Comparison of ENCODE assay signal across 8 cellular contexts in the genomic region with DNA sequence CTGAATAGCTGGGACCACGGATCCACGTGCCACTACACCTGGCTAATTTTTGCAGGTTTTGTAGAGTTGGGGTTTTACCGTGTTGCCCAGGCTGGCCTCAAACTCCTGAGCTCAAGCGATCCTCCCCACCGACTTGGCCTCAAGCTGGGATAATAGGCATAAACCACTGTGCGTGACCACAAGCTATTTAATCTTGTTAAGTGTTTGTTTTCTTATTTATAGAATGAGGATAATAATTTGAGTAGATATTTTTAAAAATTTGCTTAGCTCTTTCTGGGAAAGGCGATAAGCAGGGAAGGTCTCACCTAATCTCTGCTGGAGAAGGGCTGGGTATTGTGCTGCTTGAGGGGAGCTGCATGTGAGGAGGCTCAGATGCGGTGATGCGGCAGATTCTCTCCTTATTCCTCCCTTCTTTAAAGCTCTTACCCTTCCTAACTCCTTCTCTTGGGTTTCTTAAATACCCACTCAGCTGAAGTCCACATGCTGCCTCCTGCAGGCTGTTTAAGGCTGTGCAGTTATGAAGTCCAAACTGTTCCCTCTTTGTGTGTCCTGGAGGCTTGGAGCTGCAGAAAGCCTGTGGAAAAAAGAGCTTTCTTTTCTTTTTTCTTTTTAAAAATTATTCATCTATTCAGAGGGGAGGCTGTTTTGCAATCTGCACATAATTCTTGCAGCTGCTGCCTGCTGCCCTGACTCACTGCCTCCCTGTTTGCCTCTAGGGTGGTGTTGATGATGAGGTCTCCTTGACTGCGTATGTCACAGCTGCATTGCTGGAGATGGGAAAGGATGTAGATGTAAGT. TPM values are rescaled to one million over a fixed set of nuclear protein-coding genes. Genes with fewer than 3 reads are reported as not detected.
DNase-seq lines count a peak whose midpoint lies in the region; ATAC-seq and TF ChIP-seq lines count a peak whose summit lies in the region.

No MANE protein-coding gene starts in this region.

- H3K4me3 ChIP-seq in LNCaP clone FGC (ENCODE audit: low read depth, low read length) (no peak overlapping the region), esophagus squamous epithelium (no peak overlapping the region)

- H3K4me1 Mint-ChIP-seq in naive B cell, result no peaks in the 10 kb centered on the region

- H3K4me1 ChIP-seq in esophagus squamous epithelium, result no peaks in the 10 kb centered on the region

- TF ChIP-seq CTCF in LNCaP clone FGC (IDR thresholded peaks at IDR 0.05; ENCODE audit: control insufficient read depth, extremely low read depth, insufficient read depth) (peak; percentile 79), esophagus squamous epithelium (IDR thresholded peaks at IDR 0.05) (peak in 5 of 6 experiments; percentile 32 to 65 (median 54))

- TF ChIP-seq POLR2A in esophagus squamous epithelium (IDR thresholded peaks at IDR 0.05), result no peak

- H3K9me3 Mint-ChIP-seq in naive B cell, result no peaks in the 10 kb centered on the region

- peaks cover 0 to 89% (median 0%) of the 10 kb centered on the region in 3 donors for H3K36me3 ChIP-seq in esophagus squamous epithelium

- WGBS in esophagus squamous epithelium, 2 donors, result 68 to 69% methylated on average over 9 to 10 of the region's 10 CpGs

- peak overlapping the region in 1 of 6 donors; percentile 36 for H3K27ac Mint-ChIP-seq in naive B cell

- H3K27ac ChIP-seq in esophagus squamous epithelium, result no peak overlapping the region

- no peaks in the 10 kb centered on the region for H3K27me3 ChIP-seq in esophagus squamous epithelium

- peaks cover 0 to 4% (median 0%) of the 10 kb centered on the region in 3 donors for H3K27me3 Mint-ChIP-seq in naive B cell

- in situ Hi-C loops in G401 (cut with HindIII; ENCODE audit: low sequenced_read_pairs), result no loop called here

- ATAC-seq in naive B cell (ENCODE audit: low read depth in 2 of 2) (peak in 1 of 2 donors; percentile 45), GM21576 (IDR thresholded peaks at IDR 0.05; ENCODE audit: unreplicated experiment) (no peak), GM18909 (IDR thresholded peaks at IDR 0.05; ENCODE audit: poor library complexity, unreplicated experiment) (no peak)

- peak; percentile 49 for DNase-seq in G401 (ENCODE audit: low spot score)
- DNase-seq in LNCaP clone FGC (ENCODE audit: low read depth), result peak; percentile 36
- DNase-seq in activated CD4-positive, alpha-beta T cell treated with anti-CD3 and anti-CD28 coated beads for 48 hours, result peak; percentile 44
- DNase-seq in esophagus squamous epithelium (lab: John Stamatoyannopoulos, UW), result no peak
- peak; percentile 3 for DNase-seq in naive B cell
- DNase-seq in NCI-H1105 treated with DMSO at 0.1 percent for 48 hours (lab: John Stamatoyannopoulos, UW), result no peak

- intact Hi-C loops in esophagus squamous epithelium (cut with DNase I), result no loop called here

- H3K36me3 Mint-ChIP-seq in naive B cell, result no peaks in the 10 kb centered on the region

- no peaks in the 10 kb centered on the region for H3K9me3 ChIP-seq in esophagus squamous epithelium

- no peak overlapping the region for H3K4me3 Mint-ChIP-seq in naive B cell

RNA-seq across cellular contexts. Expression of gene A2ML1, which starts 37.9 kb away (rescaled TPM):
- not detected in 2 replicates for total RNA-seq in G401 (2014; rRNA removed; shearing (Covaris generic))
- 1,000 to 10,000 TPM in 1 of 4 donors, 100 to 1,000 TPM in 3; 419 to 1,497 (median 509) TPM for total RNA-seq in esophagus squamous epithelium
- polyA plus RNA-seq in naive B cell (ENCODE audit: low read depth in 6 of 6), result not detected

RNA-seq across cellular contexts. Expression of gene PHC1, which starts 53.9 kb away (rescaled TPM):
- total RNA-seq in G401 (2014; rRNA removed; shearing (Covaris generic)), result 20.7 and 38.5 TPM in 2 replicates
- total RNA-seq in esophagus squamous epithelium, result 10 to 100 TPM; 10.1 to 21.7 (median 18.6) TPM
- 10 to 100 TPM; 14.9 to 31.0 (median 18.8) TPM for polyA plus RNA-seq in naive B cell (ENCODE audit: low read depth in 6 of 6)

Comparison
In these comparisons a context has a peak if more than half of its experiments do, and no peak if none do; other contexts are left out.
1. DNase-seq: peak in G401 (single experiment), LNCaP clone FGC (single experiment), activated CD4-positive, alpha-beta T cell treated with anti-CD3 and anti-CD28 coated beads for 48 hours (single experiment) and naive B cell (single experiment); none in esophagus squamous epithelium (single experiment) and NCI-H1105 treated with DMSO at 0.1 percent for 48 hours (single experiment).
2. RNA of gene A2ML1, which starts 37.9 kb away (total RNA-seq): 419 to 1,497 TPM in esophagus squamous epithelium; not detected in G401; every median in the first group is over 100 times any median in the second.